Comparison of ENCODE assay signal across 9 cellular contexts in the genomic region with DNA sequence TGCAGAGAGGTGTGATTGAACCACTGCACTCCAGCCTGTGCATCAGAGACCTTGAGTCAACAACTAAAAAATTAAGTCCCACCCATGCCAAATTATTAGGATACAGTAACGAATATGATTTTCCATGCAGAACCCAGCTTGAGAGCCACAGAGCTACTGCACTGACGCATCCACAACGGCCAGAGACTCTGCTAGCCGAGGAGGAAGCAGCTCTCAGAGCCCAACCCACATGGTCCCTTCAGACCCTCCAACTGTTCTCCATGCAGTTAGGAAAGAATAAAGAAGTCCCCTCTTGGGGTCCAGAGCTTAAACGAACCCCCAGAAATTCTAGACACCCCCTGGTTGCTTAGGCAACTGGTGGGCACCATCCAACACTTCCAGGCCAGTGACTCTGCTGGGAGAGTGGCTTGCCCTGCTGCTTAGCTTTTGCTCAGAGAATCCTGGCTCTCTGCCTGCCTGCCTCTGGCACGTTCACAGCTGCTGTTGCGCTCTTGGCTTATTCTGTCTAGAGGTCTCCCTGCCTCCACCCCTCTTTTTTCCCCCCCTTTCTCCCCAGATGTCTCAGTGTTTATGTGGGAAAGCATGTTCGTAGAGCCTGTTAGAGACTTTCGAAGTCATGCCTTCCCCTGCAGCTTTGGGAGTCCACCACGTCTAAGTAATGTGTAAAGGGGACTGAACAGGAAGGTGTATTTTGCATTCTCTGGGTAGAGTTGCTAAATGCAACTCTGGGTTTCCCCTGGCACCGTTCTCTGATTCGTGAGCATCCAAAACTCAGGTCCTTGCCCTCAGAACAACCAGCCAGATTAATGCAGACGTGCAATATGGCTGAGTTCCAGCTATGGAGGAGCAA. TPM values are rescaled to one million over a fixed set of nuclear protein-coding genes. Genes with fewer than 3 reads are reported as not detected.
DNase-seq lines count a peak whose midpoint lies in the region; ATAC-seq and TF ChIP-seq lines count a peak whose summit lies in the region.
"Had no signal": no experiment of that assay in that cellular context is flagged by ENCODE, and none has a peak within 500 bp of the region (broad histone marks: within the 10 kb centered on the region; RNA-seq: fewer than 3 reads in every experiment).

No MANE protein-coding gene starts in this region.

- TF ChIP-seq CTCF in CD14-positive monocyte (IDR thresholded peaks at IDR 0.05), result no peak

- H3K4me1 Mint-ChIP-seq in CD14-positive monocyte, result peaks cover 48% of the 10 kb centered on the region

- H3K27me3 Mint-ChIP-seq in CD14-positive monocyte (ENCODE audit: low read depth in 3 of 3), result peaks cover 0 to 2% (median 0%) of the 10 kb centered on the region in 3 donors

- peaks cover 5 to 11% of the 10 kb centered on the region in 2 donors for H3K36me3 Mint-ChIP-seq in CD14-positive monocyte

- peak; percentile 66 for ATAC-seq in GM21528 (IDR thresholded peaks at IDR 0.05; ENCODE audit: low FRiP score, unreplicated experiment)

- intact Hi-C loops in CD14-positive monocyte (cut with micrococcal nuclease), result no loop called here

- H3K9me3 Mint-ChIP-seq in CD14-positive monocyte, result peaks cover 0 to 4% (median 0%) of the 10 kb centered on the region in 7 donors
- H3K9me3 Mint-ChIP-seq: activated T-cell treated with anti-CD3 and anti-CD28 coated beads, Interleukin-2, amount 50 U/mL, for 72 hours had no signal

- H3K27ac Mint-ChIP-seq in CD14-positive monocyte, result peak overlapping the region in 4 of 7 donors; percentile 6 to 83 (median 30)
- H3K27ac Mint-ChIP-seq: activated T-cell treated with anti-CD3 and anti-CD28 coated beads, Interleukin-2, amount 50 U/mL, for 72 hours had no signal

- peak overlapping the region in 1 of 2 donors; percentile 28 for H3K4me3 Mint-ChIP-seq in CD14-positive monocyte

- DNase-seq in CD14-positive monocyte (ENCODE audit: low spot score) (no peak), NCI-H2171 (lab: John Stamatoyannopoulos, UW) (peak; percentile 88), fibroblast of peridontal ligament (ENCODE audit: extremely low read depth) (peak; percentile 94), retina (peak; percentile 33), activated T-cell treated with anti-CD3 and anti-CD28 coated beads for 4 hours (no peak), AML-193 (lab: John Stamatoyannopoulos, UW) (no peak), islet precursor cell (no peak)
- DNase-seq: activated T-cell treated with anti-CD3 and anti-CD28 coated beads, Interleukin-2, amount 50 U/mL, for 72 hours had no signal

RNA-seq across cellular contexts. Expression of gene SP3, which starts 26.0 kb away (rescaled TPM):
- polyA plus RNA-seq in CD14-positive monocyte, result 10 to 100 TPM; 44.8 to 54.2 TPM

Comparison
In these comparisons a context has a peak if more than half of its experiments do, and no peak if none do; other contexts are left out.
1. DNase-seq: peak in NCI-H2171 (single experiment), fibroblast of peridontal ligament (single experiment) and retina (single experiment); none in CD14-positive monocyte (single experiment), activated T-cell treated with anti-CD3 and anti-CD28 coated beads for 4 hours (single experiment), AML-193 (0 of 2) and islet precursor cell (single experiment).